25 cellular contexts compared by ENCODE assay signal in the genomic region with DNA sequence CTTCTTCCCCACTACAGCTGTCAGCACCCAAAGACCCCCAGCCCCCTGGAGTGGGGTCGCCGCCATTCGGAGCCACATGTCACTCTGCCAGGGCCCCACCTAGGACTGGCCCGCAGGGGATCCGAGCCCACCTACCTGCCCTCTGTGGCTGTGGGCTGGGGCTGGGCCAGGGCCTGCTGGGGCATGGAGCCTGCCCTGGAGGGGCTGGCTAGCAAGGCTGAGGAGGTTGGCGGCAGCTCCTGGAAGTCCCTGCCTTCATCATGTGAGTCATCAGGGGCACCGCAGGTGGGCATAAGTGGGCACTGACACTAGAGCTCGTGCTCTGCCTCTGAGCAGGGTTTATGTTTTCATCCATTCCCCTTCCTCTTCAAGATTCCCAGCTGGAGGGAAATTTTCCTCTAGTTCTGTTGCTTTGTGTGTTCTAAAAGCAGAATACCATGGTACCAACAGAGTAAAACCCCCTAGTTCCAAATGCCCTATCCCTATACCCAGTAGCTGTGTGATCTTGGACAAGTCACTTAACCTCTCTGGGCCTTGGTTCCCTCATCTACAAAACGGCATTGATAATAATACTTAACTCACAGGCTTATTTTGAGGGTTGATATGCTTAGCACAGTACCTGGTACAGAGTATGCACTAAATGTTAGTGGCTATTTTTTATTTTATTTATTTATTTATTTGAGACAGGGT.
"Had no signal": no experiment of that assay in that cellular context is flagged by ENCODE, and none has a peak within 500 bp of the region (broad histone marks: within the 10 kb centered on the region; RNA-seq: fewer than 3 reads in every experiment).

No MANE protein-coding gene starts in this region.

- H3K27me3 ChIP-seq: adrenal gland had no signal

- H3K4me1 Mint-ChIP-seq: central memory CD8-positive, alpha-beta T cell; mesothelial cell of epicardium; nephron progenitor cell had no signal

- H3K36me3 Mint-ChIP-seq: activated naive CD4-positive, alpha-beta T cell treated with anti-CD3 and anti-CD28 coated beads, Interleukin-2, amount 50 U/mL, for 24 hours; mesothelial cell of epicardium had no signal

- H3K27ac Mint-ChIP-seq: activated CD4-positive, alpha-beta T cell treated with anti-CD3 and anti-CD28 coated beads, Interleukin-2, amount 10 ng/mL, durations not matched to agents 24 days and 14 days; activated CD8-positive, alpha-beta T cell treated with anti-CD3 and anti-CD28 coated beads, Interleukin-2, amount 10 ng/mL, durations not matched to agents 7 days and 5 days; activated naive CD4-positive, alpha-beta T cell treated with anti-CD3 and anti-CD28 coated beads, Interleukin-2, amount 50 U/mL, for 24 hours; mesothelial cell of epicardium; nephron progenitor cell had no signal

- H3K9me3 Mint-ChIP-seq: activated CD4-positive, alpha-beta T cell treated with anti-CD3 and anti-CD28 coated beads, Interleukin-2, amount 10 ng/mL, durations not matched to agents 24 days and 14 days; activated naive CD4-positive, alpha-beta T cell treated with anti-CD3 and anti-CD28 coated beads, Interleukin-2, amount 50 U/mL, for 24 hours; central memory CD8-positive, alpha-beta T cell; mesothelial cell of epicardium; nephron progenitor cell had no signal

- H3K4me3 ChIP-seq: adrenal gland, coronary artery, prostate gland, skin epidermis had no signal

- H3K4me1 ChIP-seq: adrenal gland, prostate gland had no signal

- FAIRE-seq: endothelial cell of umbilical vein had no signal

- H3K27me3 Mint-ChIP-seq: activated CD4-positive, alpha-beta T cell treated with anti-CD3 and anti-CD28 coated beads, Interleukin-2, amount 10 ng/mL, durations not matched to agents 24 days and 14 days; activated naive CD4-positive, alpha-beta T cell treated with anti-CD3 and anti-CD28 coated beads, Interleukin-2, amount 50 U/mL, for 24 hours; central memory CD8-positive, alpha-beta T cell had no signal

- H3K9me3 ChIP-seq: adrenal gland, prostate gland had no signal

- H3K4me3 Mint-ChIP-seq: activated CD4-positive, alpha-beta T cell treated with anti-CD3 and anti-CD28 coated beads, Interleukin-2, amount 10 ng/mL, durations not matched to agents 24 days and 14 days; activated CD8-positive, alpha-beta T cell treated with anti-CD3 and anti-CD28 coated beads, Interleukin-2, amount 10 ng/mL, durations not matched to agents 7 days and 5 days; activated naive CD4-positive, alpha-beta T cell treated with anti-CD3 and anti-CD28 coated beads, Interleukin-2, amount 50 U/mL, for 24 hours; central memory CD8-positive, alpha-beta T cell; mesothelial cell of epicardium; nephron progenitor cell had no signal

- H3K27ac ChIP-seq: adrenal gland, coronary artery, prostate gland had no signal

- ATAC-seq: activated CD8-positive, alpha-beta T cell treated with anti-CD3 and anti-CD28 coated beads, Interleukin-2, amount 10 ng/mL, durations not matched to agents 7 days and 5 days had no signal

- DNase-seq: activated CD4-positive, alpha-beta T cell treated with anti-CD3 and anti-CD28 coated beads, Interleukin-2, amount 10 ng/mL, durations not matched to agents 24 days and 14 days; activated CD4-positive, CD25-positive, alpha-beta regulatory T cell; activated CD8-positive, alpha-beta memory T cell treated with anti-CD3 and anti-CD28 coated beads, Interleukin-2, amount 50 U/mL, for 4 hours; activated CD8-positive, alpha-beta T cell treated with anti-CD3 and anti-CD28 coated beads, Interleukin-2, amount 10 ng/mL, durations not matched to agents 7 days and 5 days; activated effector memory CD4-positive, alpha-beta T cell treated with anti-CD3 and anti-CD28 coated beads, Interleukin-2, amount 50 U/mL, for 16 hours; activated T-cell treated with anti-CD3 and anti-CD28 coated beads, Interleukin-2, amount 50 U/mL, for 48 hours; adrenal gland; effector CD4-positive, alpha-beta T cell; foreskin fibroblast; glutamatergic neuron; hypothalamus; kidney glomerular epithelial cell; nephron progenitor cell; right cardiac atrium; stimulated activated CD4-positive, alpha-beta T cell treated with anti-CD3 and anti-CD28 coated beads, Interleukin-15, amount 100 ng/mL, for 24 hours; stimulated activated CD4-positive, alpha-beta T cell treated with anti-CD3 and anti-CD28 coated beads, Interleukin-4, amount 100 ng/mL, for 1 hour; stimulated activated naive CD4-positive, alpha-beta T cell; trophoblast cell had no signal

- H3K36me3 ChIP-seq: adrenal gland, prostate gland had no signal
